In genomic region chr11:69055598-69056516, GRCh38 we compare ENCODE assay signal across 8 cellular contexts. TPM values are rescaled to one million over a fixed set of nuclear protein-coding genes. Genes with fewer than 3 reads are reported as not detected.
DNase-seq lines count a peak whose midpoint lies in the region; ATAC-seq and TF ChIP-seq lines count a peak whose summit lies in the region.

No MANE protein-coding gene starts in this region.

- H3K4me3 ChIP-seq in Loucy (ENCODE audit: low read length, poor library complexity, severe bottlenecking) (peak overlapping the region; percentile 52), heart left ventricle (no peak overlapping the region), transverse colon (no peak overlapping the region)

- peaks cover 64% of the 10 kb centered on the region for H3K79me2 ChIP-seq in Loucy (ENCODE audit: insufficient read depth, low read length)

- H3K27ac ChIP-seq in heart left ventricle (peak overlapping the region in 7 of 12 donors; percentile 21 to 76 (median 51)), transverse colon (peak overlapping the region; percentile 35 to 61 (median 52))

- no peaks in the 10 kb centered on the region for H3K9me2 ChIP-seq in Loucy (replicated peaks; ENCODE audit: low read depth, low read length)

- peaks cover 25% of the 10 kb centered on the region for H4K20me1 ChIP-seq in Loucy (ENCODE audit: insufficient read depth, low read length, poor library complexity, severe bottlenecking)

- TF ChIP-seq EP300 in transverse colon (IDR thresholded peaks at IDR 0.05; ENCODE audit: low read depth): no peak

- TF ChIP-seq CTCF in Loucy (conservative IDR thresholded peaks at IDR 0.05; ENCODE audit: low read length) (no peak), heart left ventricle (IDR thresholded peaks at IDR 0.05) (no peak), transverse colon (IDR thresholded peaks at IDR 0.05) (no peak)

- peak overlapping the region; percentile 66 for H3K4me2 ChIP-seq in Loucy (ENCODE audit: low read depth, low read length, poor library complexity, severe bottlenecking)

- H3K9me3 ChIP-seq in Loucy (ENCODE audit: insufficient read depth, low read depth, low read length) (no peaks in the 10 kb centered on the region), heart left ventricle (no peaks in the 10 kb centered on the region), transverse colon (no peaks in the 10 kb centered on the region)

- 63 to 68% (median 67%) methylated on average over 15 to 22 of the region's 22 CpGs for WGBS in heart left ventricle, 4 donors
- 62 to 68% methylated on average over 10 to 20 of the region's 22 CpGs for WGBS in transverse colon (ENCODE audit: low coverage in 1 of 2), 2 donors

- TF ChIP-seq POLR2A in GM18505 (IDR thresholded peaks at IDR 0.05; ENCODE audit: borderline replicate concordance, extremely low read depth, insufficient read depth, insufficient read length) (no peak), heart left ventricle (IDR thresholded peaks at IDR 0.05) (no peak), transverse colon (IDR thresholded peaks at IDR 0.05) (no peak)

- ATAC-seq in GM18505 (IDR thresholded peaks at IDR 0.05; ENCODE audit: unreplicated experiment) (peak; percentile 76), GM21737 (IDR thresholded peaks at IDR 0.05; ENCODE audit: unreplicated experiment) (peak; percentile 74), heart left ventricle (peak; percentile 68 to 87 (median 79))

- H3K4me1 ChIP-seq in Loucy (ENCODE audit: insufficient read depth, low read length, poor library complexity, severe bottlenecking): peaks cover 55% of the 10 kb centered on the region
- H3K4me1 ChIP-seq in heart left ventricle: peaks cover 0 to 56% (median 37%) of the 10 kb centered on the region in 12 donors
- H3K4me1 ChIP-seq in transverse colon: peaks cover 15 to 39% (median 24%) of the 10 kb centered on the region in 4 donors

- H3K9ac ChIP-seq in Loucy (ENCODE audit: low read depth, low read length, poor library complexity, severe bottlenecking): peak overlapping the region; percentile 53

- intact Hi-C loops in heart left ventricle (cut with DNase I) (loop anchor here in 1 of 10 donors (10.0 kb wide), 1 partner anchor 151 kb away; the partner anchor contains the start of genes IGHMBP2 and MRPL21), transverse colon (cut with DNase I; ENCODE audit: low total_unique reads) (no loop called here)

- in situ Hi-C loops in transverse colon (cut with MboI; ENCODE audit: low pct_ligation_motif_present in 1 of 4, low pct_unique_long_range_greater_than_20kb in 1 of 4, low sequenced_read_pairs in 3 of 4) (no loop called here), ACHN (cut with HindIII; ENCODE audit: low pct_ligation_motif_present, low pct_unique_long_range_greater_than_20kb, low sequenced_read_pairs) (no loop called here)

- H3K36me3 ChIP-seq in Loucy (ENCODE audit: insufficient read depth, low read length): peaks cover 3% of the 10 kb centered on the region; the same call in 1 of the 2 replicates
- H3K36me3 ChIP-seq in heart left ventricle: peaks cover 0 to 47% (median 29%) of the 10 kb centered on the region in 9 donors
- peaks cover 0 to 6% (median 0%) of the 10 kb centered on the region in 4 donors for H3K36me3 ChIP-seq in transverse colon

- no peak overlapping the region for H2AFZ ChIP-seq in Loucy (ENCODE audit: low read length)

- H3K27me3 ChIP-seq in Loucy (ENCODE audit: insufficient read depth, low read length, poor library complexity, severe bottlenecking): no peaks in the 10 kb centered on the region
- H3K27me3 ChIP-seq in heart left ventricle: no peaks in the 10 kb centered on the region
- H3K27me3 ChIP-seq in transverse colon: no peaks in the 10 kb centered on the region

- H3F3A ChIP-seq in Loucy (ENCODE audit: low read depth): no peaks in the 10 kb centered on the region

- DNase-seq in heart left ventricle (peak; percentile 57 to 80 (median 69)), transverse colon (peak; percentile 73), ACHN (no peak), NCI-H1092 (lab: John Stamatoyannopoulos, UW) (no peak), OCI-M2 (lab: John Stamatoyannopoulos, UW; ENCODE audit: unreplicated experiment) (no peak)

RNA-seq across cellular contexts. Expression of gene TPCN2, which starts 7.1 kb away (rescaled TPM):
- total RNA-seq in heart left ventricle (10 to 100 TPM in 3 of 9 donors, 1 to 10 TPM in 6; 4.1 to 17.6 (median 7.5) TPM), transverse colon (10 to 100 TPM; 16.8 to 25.4 (median 20.7) TPM)
- 10 to 100 TPM in 1 of 2 donors, 1 to 10 TPM in 1; 4.8 to 11.1 TPM for polyA plus RNA-seq in heart left ventricle

RNA-seq across cellular contexts. Expression of gene MRGPRF, which starts 42.8 kb away (rescaled TPM):
- total RNA-seq in heart left ventricle: 10 to 100 TPM in 1 of 9 donors, 1 to 10 TPM in 8; 1.6 to 13.1 (median 3.3) TPM
- polyA plus RNA-seq in heart left ventricle: 1 to 10 TPM; 4.2 to 4.9 TPM
- total RNA-seq in transverse colon: 100 to 1,000 TPM in 1 of 4 donors, 10 to 100 TPM in 3; 17.9 to 119 (median 43.6) TPM

Comparison
In these comparisons a context has a peak if more than half of its experiments do, and no peak if none do; other contexts are left out.
1. DNase-seq: peak in heart left ventricle (5 of 5) and transverse colon (single experiment); none in ACHN (single experiment), NCI-H1092 (single experiment) and OCI-M2 (single experiment).
2. Peak in every context shown above with its lines, with median percentiles within 50 percentile points of each other: ATAC-seq.